10 cellular contexts compared by ENCODE assay signal in the genomic region with DNA sequence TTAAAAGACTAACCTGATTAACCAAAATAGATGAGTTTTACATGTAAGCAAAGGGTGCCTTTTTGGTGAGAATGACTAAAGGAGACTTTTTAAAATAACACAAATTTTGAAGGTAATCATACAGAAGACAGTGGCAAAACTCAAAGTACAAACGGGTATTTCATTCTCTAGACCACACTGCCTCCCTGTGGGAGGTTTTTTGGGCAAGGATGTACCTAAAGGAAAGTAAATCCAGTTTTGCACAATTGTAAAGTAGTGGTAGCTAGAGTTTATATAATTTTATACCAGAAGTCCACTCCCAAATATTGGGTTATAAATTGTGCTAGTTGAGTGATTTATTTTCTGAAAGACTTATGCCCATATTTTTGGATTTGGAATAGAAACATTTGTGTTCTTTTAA.
DNase-seq lines count a peak whose midpoint lies in the region; ATAC-seq and TF ChIP-seq lines count a peak whose summit lies in the region.
"Had no signal": no experiment of that assay in that cellular context is flagged by ENCODE, and none has a peak within 500 bp of the region (broad histone marks: within the 10 kb centered on the region; RNA-seq: fewer than 3 reads in every experiment).

No MANE protein-coding gene starts in this region.

- TF ChIP-seq CTCF in epithelial cell of esophagus (IDR thresholded peaks at IDR 0.05; ENCODE audit: insufficient read depth, low read depth, low read length, missing control alignments), result peak; percentile 73

- DNase-seq in DMS53 (lab: John Stamatoyannopoulos, UW), result peak; percentile 54
- DNase-seq in DMS53 treated with DMSO at 0.1 percent for 48 hours (lab: John Stamatoyannopoulos, UW; ENCODE audit: unreplicated experiment), result no peak
- DNase-seq in NCI-H69 (lab: John Stamatoyannopoulos, UW), result peak; percentile 24
- DNase-seq in epithelial cell of esophagus (ENCODE audit: low read depth), result peak; percentile 58
- DNase-seq in smooth muscle cell of the brain vasculature (ENCODE audit: low read depth, low spot score), result peak; percentile 9
- DNase-seq in SW480 (ENCODE audit: low spot score), result no peak
- DNase-seq: AML-193, spleen had no signal

- ATAC-seq in HG02571 (IDR thresholded peaks at IDR 0.05; ENCODE audit: unreplicated experiment) (no peak), GM18505 (IDR thresholded peaks at IDR 0.05; ENCODE audit: unreplicated experiment) (no peak)

- no peak overlapping the region for H3K4me3 ChIP-seq in epithelial cell of esophagus (ENCODE audit: low read length)
- H3K4me3 ChIP-seq: spleen had no signal

- TF ChIP-seq POLR2A in GM18505 (IDR thresholded peaks at IDR 0.05; ENCODE audit: borderline replicate concordance, extremely low read depth, insufficient read depth, insufficient read length), result no peak

Comparison
In these comparisons a context has a peak if more than half of its experiments do, and no peak if none do; other contexts are left out.
1. DNase-seq: peak in DMS53 (single experiment), NCI-H69 (single experiment), epithelial cell of esophagus (single experiment) and smooth muscle cell of the brain vasculature (single experiment); none in DMS53 treated with DMSO at 0.1 percent for 48 hours (single experiment) and SW480 (single experiment).